ENCODE assay signal across 30 cellular contexts in the genomic region with DNA sequence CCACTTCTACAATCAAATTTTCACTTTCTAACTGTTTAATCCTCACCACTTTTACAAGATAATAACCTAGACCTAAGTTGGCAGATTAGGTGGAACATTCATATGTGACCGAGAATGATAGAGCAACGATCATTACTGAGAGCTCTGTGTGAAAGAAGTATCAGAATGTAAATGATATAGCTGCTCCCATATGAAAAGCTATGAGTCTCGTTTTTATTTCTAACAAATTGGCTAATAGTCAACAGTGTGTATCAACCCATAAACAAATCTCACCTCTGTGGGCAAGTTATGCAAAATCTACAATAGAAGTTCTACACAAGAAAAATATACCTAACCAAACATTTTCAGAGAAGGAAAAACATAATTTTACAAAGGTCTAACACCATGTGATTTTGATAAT. TPM values are rescaled to one million over a fixed set of nuclear protein-coding genes. Genes with fewer than 3 reads are reported as not detected.
"Had no signal": no experiment of that assay in that cellular context is flagged by ENCODE, and none has a peak within 500 bp of the region (broad histone marks: within the 10 kb centered on the region; RNA-seq: fewer than 3 reads in every experiment).

No MANE protein-coding gene starts in this region.

- FAIRE-seq: endometrium, islet of Langerhans, keratinocyte had no signal

- ATAC-seq: effector memory CD8-positive, alpha-beta T cell; esophagus mucosa; gastroesophageal sphincter; heart left ventricle; left cardiac atrium; left lung; left ventricle myocardium superior; lower lobe of right lung; mucosa of descending colon; naive thymus-derived CD8-positive, alpha-beta T cell had no signal

- DNase-seq: cortex of kidney; effector CD8-positive, alpha-beta T cell; effector memory CD8-positive, alpha-beta T cell; endodermal cell; erythroblast; esophagus squamous epithelium; foreskin fibroblast; foreskin melanocyte; heart left ventricle; hypothalamus; left cardiac atrium; left lung; left ventricle myocardium superior; lower lobe of right lung; mesenchymal stem cell; mucosa of descending colon; naive B cell; naive thymus-derived CD8-positive, alpha-beta T cell had no signal

RNA-seq across cellular contexts. Expression of a gene that starts 3.7 kb away (rescaled TPM):
- total RNA-seq: dermis microvascular lymphatic vessel endothelial cell, esophagus mucosa, esophagus squamous epithelium, gastroesophageal sphincter, heart left ventricle, kidney epithelial cell, left cardiac atrium, left ventricle myocardium superior, lower leg skin, lung microvascular endothelial cell, mesenteric fat pad, mesothelial cell of epicardium, myocyte had no signal
